In genomic region chr10:60848126-60848525, GRCh38 we compare ENCODE assay signal across 16 cellular contexts.
DNase-seq lines count a peak whose midpoint lies in the region; ATAC-seq and TF ChIP-seq lines count a peak whose summit lies in the region.
"Had no signal": no experiment of that assay in that cellular context is flagged by ENCODE, and none has a peak within 500 bp of the region (broad histone marks: within the 10 kb centered on the region; RNA-seq: fewer than 3 reads in every experiment).

No MANE protein-coding gene starts in this region.

- no peak for TF ChIP-seq POLR2A in right lobe of liver (IDR thresholded peaks at IDR 0.05)

- WGBS in right lobe of liver (ENCODE audit: insufficient coverage, low coverage, low lambda C conversion rate, missing lambda C conversion rate): 73% methylated on average over 1 of the region's 1 CpG

- DNase-seq in ACHN: peak; percentile 10
- DNase-seq in HFFc6: peak; percentile 22
- DNase-seq in epithelial cell of proximal tubule (ENCODE audit: low read depth): peak; percentile 47
- peak in 1 of 3 donors; percentile 25 for DNase-seq in right lobe of liver
- DNase-seq in stimulated activated naive CD8-positive, alpha-beta T cell treated with anti-CD3 and anti-CD28 coated beads, Interleukin-15, amount 100 ng/mL, for 72 hours: no peak
- no peak for DNase-seq in COLO829 (ENCODE audit: low spot score)
- DNase-seq in omental fat pad (ENCODE audit: low spot score): no peak
- DNase-seq in NCI-H510A (lab: John Stamatoyannopoulos, UW): no peak
- DNase-seq: H7; Karpas-422; NCI-H2227 treated with DMSO at 0.1 percent for 48 hours; stimulated activated CD4-positive, alpha-beta T cell treated with anti-CD3 and anti-CD28 coated beads, Interleukin-2, amount 100 ng/mL, for 24 hours had no signal

- H3K36me3 Mint-ChIP-seq in HFFc6 (ENCODE audit: low read depth): no peaks in the 10 kb centered on the region

- H3K4me1 Mint-ChIP-seq in HFFc6 (ENCODE audit: low read depth): peaks cover 25% of the 10 kb centered on the region
- no peaks in the 10 kb centered on the region for H3K4me1 Mint-ChIP-seq in stimulated activated naive CD8-positive, alpha-beta T cell treated with anti-CD3 and anti-CD28 coated beads, Interleukin-15, amount 100 ng/mL, for 72 hours

- H3K36me3 ChIP-seq in right lobe of liver: no peaks in the 10 kb centered on the region
- H3K36me3 ChIP-seq: neutrophil had no signal

- TF ChIP-seq CTCF in HFFc6 (IDR thresholded peaks at IDR 0.05) (0 out of 2 replicates have a peak, but pooled peaks have one; percentile 12), epithelial cell of proximal tubule (conservative IDR thresholded peaks at IDR 0.05; ENCODE audit: low read depth, low read length) (peak; percentile 30), right lobe of liver (IDR thresholded peaks at IDR 0.05) (peak in 1 of 4 donors; percentile 5), omental fat pad (IDR thresholded peaks at IDR 0.05) (no peak)

- peaks cover 0 to 4% (median 0%) of the 10 kb centered on the region in 4 donors for H3K4me1 ChIP-seq in right lobe of liver

- in situ Hi-C loops in ACHN (cut with HindIII; ENCODE audit: low pct_ligation_motif_present, low pct_unique_long_range_greater_than_20kb, low sequenced_read_pairs): no loop called here

- H3K27me3 ChIP-seq in right lobe of liver: no peaks in the 10 kb centered on the region
- H3K27me3 ChIP-seq: neutrophil had no signal

- H3K4me3 Mint-ChIP-seq in HFFc6: no peak overlapping the region
- no peak overlapping the region for H3K4me3 Mint-ChIP-seq in stimulated activated naive CD8-positive, alpha-beta T cell treated with anti-CD3 and anti-CD28 coated beads, Interleukin-15, amount 100 ng/mL, for 72 hours
- H3K4me3 Mint-ChIP-seq: stimulated activated naive CD8-positive, alpha-beta T cell treated with anti-CD3 and anti-CD28 coated beads, Interleukin-15, Interleukin-2, amounts not matched to agents 100 ng/mL and 50 ng/mL, for 24 hours had no signal

- peak; percentile 65 to 83 (median 67) for ATAC-seq in right lobe of liver
- no peak for ATAC-seq in stimulated activated naive CD8-positive, alpha-beta T cell treated with anti-CD3 and anti-CD28 coated beads, Interleukin-15, amount 100 ng/mL, for 72 hours
- no peak for ATAC-seq in omental fat pad (ENCODE audit: low FRiP score)
- ATAC-seq: Panc1 had no signal

- H3K9me3 Mint-ChIP-seq in HFFc6: no peaks in the 10 kb centered on the region
- H3K9me3 Mint-ChIP-seq in stimulated activated naive CD8-positive, alpha-beta T cell treated with anti-CD3 and anti-CD28 coated beads, Interleukin-15, amount 100 ng/mL, for 72 hours: no peaks in the 10 kb centered on the region
- H3K9me3 Mint-ChIP-seq: stimulated activated naive CD8-positive, alpha-beta T cell treated with anti-CD3 and anti-CD28 coated beads, Interleukin-15, Interleukin-2, amounts not matched to agents 100 ng/mL and 50 ng/mL, for 24 hours had no signal

- H3K4me3 ChIP-seq in epithelial cell of proximal tubule (ENCODE audit: low read depth, low read length) (no peak overlapping the region), right lobe of liver (no peak overlapping the region)

- no peak overlapping the region for H3K27ac ChIP-seq in right lobe of liver
- H3K27ac ChIP-seq: neutrophil, VCaP had no signal

- H3K27me3 Mint-ChIP-seq in HFFc6 (ENCODE audit: insufficient read depth): peaks cover 6% of the 10 kb centered on the region
- no peaks in the 10 kb centered on the region for H3K27me3 Mint-ChIP-seq in stimulated activated naive CD8-positive, alpha-beta T cell treated with anti-CD3 and anti-CD28 coated beads, Interleukin-15, amount 100 ng/mL, for 72 hours
- H3K27me3 Mint-ChIP-seq: stimulated activated naive CD8-positive, alpha-beta T cell treated with anti-CD3 and anti-CD28 coated beads, Interleukin-15, Interleukin-2, amounts not matched to agents 100 ng/mL and 50 ng/mL, for 24 hours had no signal

- intact Hi-C loops in right lobe of liver (cut with DNase I): no loop called here

- no peaks in the 10 kb centered on the region for H3K9me3 ChIP-seq in right lobe of liver
- H3K9me3 ChIP-seq: neutrophil had no signal

- no peak overlapping the region for H3K27ac Mint-ChIP-seq in HFFc6
- no peak overlapping the region for H3K27ac Mint-ChIP-seq in stimulated activated naive CD8-positive, alpha-beta T cell treated with anti-CD3 and anti-CD28 coated beads, Interleukin-15, amount 100 ng/mL, for 72 hours
- H3K27ac Mint-ChIP-seq: stimulated activated naive CD8-positive, alpha-beta T cell treated with anti-CD3 and anti-CD28 coated beads, Interleukin-15, Interleukin-2, amounts not matched to agents 100 ng/mL and 50 ng/mL, for 24 hours had no signal

Comparison
In these comparisons a context has a peak if more than half of its experiments do, and no peak if none do; other contexts are left out.
1. DNase-seq: peak in ACHN (single experiment), HFFc6 (single experiment) and epithelial cell of proximal tubule (single experiment); none in stimulated activated naive CD8-positive, alpha-beta T cell treated with anti-CD3 and anti-CD28 coated beads, Interleukin-15, amount 100 ng/mL, for 72 hours (0 of 2), COLO829 (single experiment), omental fat pad (single experiment) and NCI-H510A (single experiment).
2. CTCF ChIP-seq: peak in HFFc6 (single experiment) and epithelial cell of proximal tubule (single experiment); none in omental fat pad (0 of 3).
3. ATAC-seq: peak in right lobe of liver (4 of 4); none in stimulated activated naive CD8-positive, alpha-beta T cell treated with anti-CD3 and anti-CD28 coated beads, Interleukin-15, amount 100 ng/mL, for 72 hours (single experiment) and omental fat pad (single experiment).